Comparison of ENCODE assay signal across 25 cellular contexts in genomic region chr12:104619305-104619704, GRCh38.
"Had no signal": no experiment of that assay in that cellular context is flagged by ENCODE, and none has a peak within 500 bp of the region (broad histone marks: within the 10 kb centered on the region; RNA-seq: fewer than 3 reads in every experiment).

No MANE protein-coding gene starts in this region.

- H3K27me3 ChIP-seq: dorsolateral prefrontal cortex, gastrocnemius medialis, neural progenitor cell, right atrium auricular region, suprapubic skin, thyroid gland, vagina had no signal

- H3K4me3 Mint-ChIP-seq: endodermal cell; nephron; neural progenitor cell; stimulated activated naive CD8-positive, alpha-beta T cell treated with anti-CD3 and anti-CD28 coated beads, Interleukin-15, Interleukin-2, amounts not matched to agents 100 ng/mL and 50 ng/mL, for 24 hours had no signal

- DNase-seq: dorsolateral prefrontal cortex; effector CD4-positive, alpha-beta T cell; endodermal cell; foreskin fibroblast; gastrocnemius medialis; head of caudate nucleus; left ventricle myocardium superior; lower lobe of right lung; stimulated activated CD4-positive, alpha-beta T cell treated with anti-CD3 and anti-CD28 coated beads, Interleukin-12 subunit alpha, Interleukin-12 subunit beta, amount 100 ng/mL, for 4 hours; stimulated activated CD4-positive, alpha-beta T cell treated with anti-CD3 and anti-CD28 coated beads, Interleukin-1b, Interleukin-23, amount 100 ng/mL, for 48 hours; stimulated activated CD4-positive, alpha-beta T cell treated with anti-CD3 and anti-CD28 coated beads, Interleukin-4, amount 100 ng/mL, for 1 hour; stimulated activated CD8-positive, alpha-beta memory T cell treated with anti-CD3 and anti-CD28 coated beads, Interleukin-4, amount 100 ng/mL, for 48 hours; thyroid gland; trophoblast cell had no signal

- ATAC-seq: esophagus mucosa, gastrocnemius medialis, left ventricle myocardium superior, lower lobe of right lung, sciatic nerve had no signal

- H3K9me3 Mint-ChIP-seq: nephron; neural progenitor cell; stimulated activated naive CD8-positive, alpha-beta T cell treated with anti-CD3 and anti-CD28 coated beads, Interleukin-15, Interleukin-2, amounts not matched to agents 100 ng/mL and 50 ng/mL, for 24 hours had no signal

- H3K27me3 Mint-ChIP-seq: stimulated activated naive CD8-positive, alpha-beta T cell treated with anti-CD3 and anti-CD28 coated beads, Interleukin-15, Interleukin-2, amounts not matched to agents 100 ng/mL and 50 ng/mL, for 24 hours had no signal

- H3K9me3 ChIP-seq: gastrocnemius medialis, lower lobe of right lung, prostate gland, right atrium auricular region, suprapubic skin, thyroid gland, vagina had no signal

- H3K4me1 ChIP-seq: gastrocnemius medialis, prostate gland, suprapubic skin, thyroid gland had no signal

- H3K4me3 ChIP-seq: dorsolateral prefrontal cortex, gastrocnemius medialis, lower lobe of right lung, neural progenitor cell, prostate gland, right atrium auricular region, smooth muscle cell, suprapubic skin, thyroid gland, vagina had no signal

- H3K27ac Mint-ChIP-seq: endodermal cell; nephron; neural progenitor cell; stimulated activated naive CD8-positive, alpha-beta T cell treated with anti-CD3 and anti-CD28 coated beads, Interleukin-15, Interleukin-2, amounts not matched to agents 100 ng/mL and 50 ng/mL, for 24 hours had no signal

- H3K27ac ChIP-seq: dorsolateral prefrontal cortex, epithelial cell of prostate, gastrocnemius medialis, lower lobe of right lung, neural progenitor cell, prostate gland, right atrium auricular region, suprapubic skin, thyroid gland, vagina had no signal

- H3K36me3 ChIP-seq: gastrocnemius medialis, lower lobe of right lung, neural progenitor cell, prostate gland, right atrium auricular region, suprapubic skin, thyroid gland, vagina had no signal
